ENCODE assay signal across 18 cellular contexts in genomic region chr5:159311063-159311462, GRCh38. TPM values are rescaled to one million over a fixed set of nuclear protein-coding genes. Genes with fewer than 3 reads are reported as not detected.
A peak's percentile ranks its signal among the peaks of the same experiment; 100 is the strongest.
DNase-seq lines count a peak whose midpoint lies in the region; ATAC-seq and TF ChIP-seq lines count a peak whose summit lies in the region.
"Had no signal": no experiment of that assay in that cellular context is flagged by ENCODE, and none has a peak within 500 bp of the region (broad histone marks: within the 10 kb centered on the region; RNA-seq: fewer than 3 reads in every experiment).

No MANE protein-coding gene starts in this region.

- peak overlapping the region; percentile 84 for H2AFZ ChIP-seq in OCI-LY3 (ENCODE audit: low read depth, low read length)

- H3K9me3 Mint-ChIP-seq in Caco-2 (ENCODE audit: unreplicated experiment) = no peaks in the 10 kb centered on the region
- H3K9me3 Mint-ChIP-seq in nephron progenitor cell = no peaks in the 10 kb centered on the region
- H3K9me3 Mint-ChIP-seq in activated CD8-positive, alpha-beta memory T cell treated with anti-CD3 and anti-CD28 coated beads, Interleukin-2, amount 10 ng/mL, durations not matched to agents 7 days and 5 days (ENCODE audit: low read depth) = no peaks in the 10 kb centered on the region
- H3K9me3 Mint-ChIP-seq: activated T-helper 2 cell treated with anti-CD3 and anti-CD28 coated beads, Interferon-gamma antibody, Interleukin-2, Interleukin-4, amounts not matched to agents 10 μg/mL and 5 μg/mL and 100 μg/mL, durations not matched to agents 14 hours and 24 hours and 36 hours; dendritic cell treated with granulocyte-macrophage colony-stimulating factor and Interleukin-4, amounts not matched to agents 40 ng/mL and 50 ng/mL, for 4 days; stimulated activated naive CD8-positive, alpha-beta T cell treated with anti-CD3 and anti-CD28 coated beads, Interleukin-15, Interleukin-2, amounts not matched to agents 100 ng/mL and 50 ng/mL, for 24 hours had no signal

- peak overlapping the region; percentile 65 for H3K4me3 Mint-ChIP-seq in Caco-2 (ENCODE audit: unreplicated experiment)
- H3K4me3 Mint-ChIP-seq in nephron progenitor cell = peak overlapping the region; percentile 72
- no peak overlapping the region for H3K4me3 Mint-ChIP-seq in activated CD8-positive, alpha-beta memory T cell treated with anti-CD3 and anti-CD28 coated beads, Interleukin-2, amount 10 ng/mL, durations not matched to agents 7 days and 5 days
- H3K4me3 Mint-ChIP-seq: stimulated activated naive CD8-positive, alpha-beta T cell treated with anti-CD3 and anti-CD28 coated beads, Interleukin-15, Interleukin-2, amounts not matched to agents 100 ng/mL and 50 ng/mL, for 24 hours had no signal

- H3K4me3 ChIP-seq in Caco-2 (ENCODE audit: low read depth, low read length) (peak overlapping the region; percentile 23; the same call in 1 of the 2 replicates), OCI-LY3 (ENCODE audit: low read length) (peak overlapping the region; percentile 86), epithelial cell of esophagus (ENCODE audit: low read length) (peak overlapping the region; percentile 7)
- H3K4me3 ChIP-seq: ascending aorta had no signal

- H3K36me3 ChIP-seq in Caco-2 (ENCODE audit: control insufficient read depth, insufficient read depth, low read length) (no peaks in the 10 kb centered on the region), OCI-LY3 (replicated peaks; ENCODE audit: low read depth, low read length) (peaks cover 16% of the 10 kb centered on the region)
- H3K36me3 ChIP-seq: ascending aorta had no signal

- no peak overlapping the region for H3K27ac Mint-ChIP-seq in Caco-2 (ENCODE audit: unreplicated experiment)
- no peak overlapping the region for H3K27ac Mint-ChIP-seq in nephron progenitor cell
- H3K27ac Mint-ChIP-seq in activated CD8-positive, alpha-beta memory T cell treated with anti-CD3 and anti-CD28 coated beads, Interleukin-2, amount 10 ng/mL, durations not matched to agents 7 days and 5 days = no peak overlapping the region
- H3K27ac Mint-ChIP-seq: activated T-helper 2 cell treated with anti-CD3 and anti-CD28 coated beads, Interferon-gamma antibody, Interleukin-2, Interleukin-4, amounts not matched to agents 10 μg/mL and 5 μg/mL and 100 μg/mL, durations not matched to agents 14 hours and 24 hours and 36 hours; dendritic cell treated with granulocyte-macrophage colony-stimulating factor and Interleukin-4, amounts not matched to agents 40 ng/mL and 50 ng/mL, for 4 days; stimulated activated naive CD8-positive, alpha-beta T cell treated with anti-CD3 and anti-CD28 coated beads, Interleukin-15, Interleukin-2, amounts not matched to agents 100 ng/mL and 50 ng/mL, for 24 hours had no signal

- peaks cover 24% of the 10 kb centered on the region for H3K27me3 Mint-ChIP-seq in Caco-2 (ENCODE audit: insufficient read depth, unreplicated experiment)
- H3K27me3 Mint-ChIP-seq in nephron progenitor cell (ENCODE audit: low read depth, poor library complexity) = peaks cover 63% of the 10 kb centered on the region
- peaks cover 70% of the 10 kb centered on the region for H3K27me3 Mint-ChIP-seq in activated CD8-positive, alpha-beta memory T cell treated with anti-CD3 and anti-CD28 coated beads, Interleukin-2, amount 10 ng/mL, durations not matched to agents 7 days and 5 days

- H3K4me1 Mint-ChIP-seq in Caco-2 (ENCODE audit: low read depth, unreplicated experiment) = no peaks in the 10 kb centered on the region
- peaks cover 5% of the 10 kb centered on the region for H3K4me1 Mint-ChIP-seq in nephron progenitor cell
- peaks cover 6% of the 10 kb centered on the region for H3K4me1 Mint-ChIP-seq in activated CD8-positive, alpha-beta memory T cell treated with anti-CD3 and anti-CD28 coated beads, Interleukin-2, amount 10 ng/mL, durations not matched to agents 7 days and 5 days

- no peak overlapping the region for H3K27ac ChIP-seq in OCI-LY3 (ENCODE audit: low read length)
- H3K27ac ChIP-seq: ascending aorta had no signal

- H3K4me2 ChIP-seq in OCI-LY3 (ENCODE audit: low read length) = peak overlapping the region; percentile 99

- H3K9me3 ChIP-seq in Caco-2 = no peaks in the 10 kb centered on the region
- no peaks in the 10 kb centered on the region for H3K9me3 ChIP-seq in OCI-LY3 (ENCODE audit: insufficient read depth, low read length)
- H3K9me3 ChIP-seq: ascending aorta had no signal

- POLR2A ChIA-PET in Caco-2 (lab: Charles Lee) = no interaction called here

- no peak for ATAC-seq in activated CD8-positive, alpha-beta memory T cell treated with anti-CD3 and anti-CD28 coated beads, Interleukin-2, amount 10 ng/mL, durations not matched to agents 7 days and 5 days

- no TSS peak for BruUV-seq in Caco-2 (replicated peaks; lab: Mats Ljungman, UMichigan)

- no peak for DNase-seq in Caco-2
- no peak for DNase-seq in epithelial cell of esophagus (ENCODE audit: low read depth)
- no peak for DNase-seq in nephron progenitor cell
- no peak for DNase-seq in OCI-M1 (lab: John Stamatoyannopoulos, UW)
- DNase-seq in HT-29 (ENCODE audit: low spot score) = no peak
- no peak for DNase-seq in NCI-H1092 (lab: John Stamatoyannopoulos, UW)
- no peak for DNase-seq in activated CD8-positive, alpha-beta memory T cell treated with anti-CD3 and anti-CD28 coated beads, Interleukin-2, amount 10 ng/mL, durations not matched to agents 7 days and 5 days
- DNase-seq: DMS 273 treated with DMSO at 0.1 percent for 48 hours, NCI-H82, SHP77 treated with DMSO at 0.1 percent for 48 hours, T1000 had no signal

- intact Hi-C loops in Caco-2 (cut with micrococcal nuclease; ENCODE audit: unreplicated experiment) = no loop called here

- no peaks in the 10 kb centered on the region for H3K79me2 ChIP-seq in OCI-LY3 (ENCODE audit: low read length)

- CTCF ChIA-PET in Caco-2 (lab: Charles Lee) = interaction anchor here (2.6 kb wide), 1 partner anchor 154 kb away, joined by 9 read pairs; no protein-coding TSS in a partner anchor
- CTCF ChIA-PET in activated CD8-positive, alpha-beta memory T cell treated with anti-CD3 and anti-CD28 coated beads, Interleukin-2, amount 10 ng/mL, durations not matched to agents 7 days and 5 days (lab: Charles Lee) = interaction anchor here (0.6 to 1.8 kb wide), 5 partner anchors 10 to 161 kb away, joined by 3 to 8 read pairs (median 4); no protein-coding TSS in a partner anchor

- H3K4me1 ChIP-seq in Caco-2 = peaks cover 4% of the 10 kb centered on the region; the same call in 1 of the 2 replicates
- H3K4me1 ChIP-seq in OCI-LY3 (ENCODE audit: low read length) = peaks cover 25% of the 10 kb centered on the region
- H3K4me1 ChIP-seq: ascending aorta had no signal

- peak overlapping the region; percentile 70 for H3K9ac ChIP-seq in OCI-LY3 (ENCODE audit: low read length)

- no peak for TF ChIP-seq CTCF in Caco-2 (IDR thresholded peaks at IDR 0.05; ENCODE audit: insufficient read depth in 1 of 2, low read depth in 1 of 2, low read length in 1 of 2, severe bottlenecking in 1 of 2, unreplicated experiment in 1 of 2)
- no peak for TF ChIP-seq CTCF in OCI-LY3 (IDR thresholded peaks at IDR 0.05; ENCODE audit: low read depth, low read length)
- TF ChIP-seq CTCF in epithelial cell of esophagus (IDR thresholded peaks at IDR 0.05; ENCODE audit: insufficient read depth, low read depth, low read length, missing control alignments) = no peak
- TF ChIP-seq CTCF in nephron progenitor cell (IDR thresholded peaks at IDR 0.05) = no peak

- H3K36me3 Mint-ChIP-seq in Caco-2 (ENCODE audit: insufficient read depth, unreplicated experiment) (no peaks in the 10 kb centered on the region), nephron progenitor cell (ENCODE audit: low read depth) (no peaks in the 10 kb centered on the region)
- no peaks in the 10 kb centered on the region for H3K36me3 Mint-ChIP-seq in activated CD8-positive, alpha-beta memory T cell treated with anti-CD3 and anti-CD28 coated beads, Interleukin-2, amount 10 ng/mL, durations not matched to agents 7 days and 5 days

- H3K27me3 ChIP-seq in Caco-2 (replicated peaks; ENCODE audit: control insufficient read depth, insufficient read depth, low read length) (no peaks in the 10 kb centered on the region), OCI-LY3 (ENCODE audit: low read depth, low read length) (no peaks in the 10 kb centered on the region)
- H3K27me3 ChIP-seq: ascending aorta had no signal

- H4K20me1 ChIP-seq in OCI-LY3 (ENCODE audit: insufficient read depth, low read length) = no peaks in the 10 kb centered on the region

RNA-seq across cellular contexts. Expression of gene IL12B, which starts 19.2 kb away (rescaled TPM):
- not detected in 2 replicates for total RNA-seq in Caco-2 (2022)
- total RNA-seq in HT-29 (2014; rRNA removed; shearing (Covaris generic)) = not detected in 2 replicates
- total RNA-seq in activated CD8-positive, alpha-beta memory T cell treated with anti-CD3 and anti-CD28 coated beads, Interleukin-2, amount 10 ng/mL, durations not matched to agents 7 days and 5 days = under 1 TPM in 1 of 2 experiments, not detected in 1; 0.07 TPM
- total RNA-seq: activated T-helper 2 cell treated with anti-CD3 and anti-CD28 coated beads, Interferon-gamma antibody, Interleukin-2, Interleukin-4, amounts not matched to agents 10 μg/mL and 5 μg/mL and 100 μg/mL, durations not matched to agents 14 hours and 24 hours and 36 hours; ascending aorta; liver; omental fat pad had no signal

RNA-seq across cellular contexts. Expression of gene UBLCP1, which starts 48.0 kb away (rescaled TPM):
- total RNA-seq in Caco-2 (2022) = 23.0 and 23.2 TPM in 2 replicates
- 3.2 and 3.7 TPM in 2 replicates for total RNA-seq in HT-29 (2014; rRNA removed; shearing (Covaris generic))
- total RNA-seq in activated CD8-positive, alpha-beta memory T cell treated with anti-CD3 and anti-CD28 coated beads, Interleukin-2, amount 10 ng/mL, durations not matched to agents 7 days and 5 days = 10 to 100 TPM; 21.4 to 31.0 TPM

Comparison
In these comparisons a context has a peak if more than half of its experiments do, and no peak if none do; other contexts are left out.
1. H3K4me3 ChIP-seq: peak in every context shown above with its lines; median percentile 86 in OCI-LY3; 23 in Caco-2; 7 in epithelial cell of esophagus.